ENCODE assay signal across 11 cellular contexts in genomic region chr7:77989981-77990566, GRCh38.
A peak's percentile ranks its signal among the peaks of the same experiment; 100 is the strongest.
DNase-seq lines count a peak whose midpoint lies in the region; FAIRE-seq and TF ChIP-seq lines count a peak whose summit lies in the region.
"Had no signal": no experiment of that assay in that cellular context is flagged by ENCODE, and none has a peak within 500 bp of the region (broad histone marks: within the 10 kb centered on the region; RNA-seq: fewer than 3 reads in every experiment).

No MANE protein-coding gene starts in this region.

- no peak for FAIRE-seq in H1 (lab: Jason Lieb, UNC)

- H3K36me3 ChIP-seq in H1 (ENCODE audit: control insufficient read depth in 2 of 4, insufficient read depth in 4 of 4, low read length in 3 of 4), result no peaks in the 10 kb centered on the region
- H3K36me3 ChIP-seq: ovary had no signal

- no peaks in the 10 kb centered on the region for H3K79me1 ChIP-seq in H1 (ENCODE audit: low read depth, low read length)

- no peaks in the 10 kb centered on the region for H4K20me1 ChIP-seq in H1 (replicated peaks in 1 of 2; ENCODE audit: control insufficient read depth in 1 of 2, insufficient read depth in 2 of 2, low read length in 2 of 2)

- no peaks in the 10 kb centered on the region for H3K9me3 ChIP-seq in H1 (ENCODE audit: insufficient read depth in 2 of 2, low read depth in 1 of 2, low read length in 1 of 2)
- H3K9me3 ChIP-seq: ovary had no signal

- H3K79me2 ChIP-seq in H1 (ENCODE audit: control insufficient read depth in 1 of 2, insufficient read depth in 2 of 2, low read length in 2 of 2), result no peaks in the 10 kb centered on the region

- peak; percentile 44 for DNase-seq in stimulated activated CD4-positive, alpha-beta T cell treated with anti-CD3 and anti-CD28 coated beads, Interleukin-15, amount 100 ng/mL, for 24 hours
- DNase-seq in stimulated activated CD4-positive, alpha-beta T cell treated with anti-CD3 and anti-CD28 coated beads, Interleukin-12 subunit alpha, Interleukin-12 subunit beta, amount 100 ng/mL, for 4 hours, result no peak
- peak; percentile 69 for DNase-seq in NCI-H226
- peak in 1 of 2 experiments; percentile 81 for DNase-seq in H1 (ENCODE audit: low read depth in 1 of 2, low spot score in 2 of 2)
- no peak for DNase-seq in NCI-H2107 (lab: John Stamatoyannopoulos, UW)
- DNase-seq in GM19240 (ENCODE audit: insufficient read length, low spot score), result no peak
- DNase-seq in globus pallidus (ENCODE audit: low spot score), result no peak
- DNase-seq in COLO829 (ENCODE audit: low spot score), result no peak
- DNase-seq: activated T-cell treated with anti-CD3 and anti-CD28 coated beads for 4 hours, NCI-H2081 treated with DMSO at 0.1 percent for 48 hours, ovary had no signal

- H4K91ac ChIP-seq in H1 (replicated peaks; ENCODE audit: insufficient read length, low read length), result peak overlapping the region; percentile 63

- peaks cover 3 to 6% (median 4%) of the 10 kb centered on the region in 4 experiments; a peak in 6 of 7 replicates for H3K4me1 ChIP-seq in H1 (replicated peaks in 1 of 4; ENCODE audit: control insufficient read depth in 3 of 4, insufficient read depth in 4 of 4, low read length in 3 of 4)

- no peaks in the 10 kb centered on the region for H3K23me2 ChIP-seq in H1 (ENCODE audit: low read depth, low read length)

- peak overlapping the region; percentile 77 for H2BK12ac ChIP-seq in H1 (ENCODE audit: low read depth, low read length)

- 65% methylated on average over 6 of the region's 6 CpGs; no CpG with 5 or more reads in 1 of the 2 experiments for WGBS in H1 (ENCODE audit: extremely low coverage in 1 of 2, insufficient coverage in 1 of 2, insufficient read length in 1 of 2, insufficient replicate concordance in 2 of 2, low coverage in 1 of 2, low lambda C conversion rate in 2 of 2, missing lambda C conversion rate in 1 of 2), 2 experiments

- CTCF ChIA-PET in H1 (lab: Charles Lee; ENCODE audit: partially characterized antibody), result interaction anchor here (0.6 to 5.3 kb wide), 34 partner anchors 9 to 1126 kb away, joined by 3 to 39 read pairs (median 4); no protein-coding TSS in a partner anchor

- peak overlapping the region; percentile 64; the same call in 1 of the 2 replicates for H3K18ac ChIP-seq in H1 (ENCODE audit: extremely low read depth, low read length)

- peak overlapping the region; percentile 99 for H2AFZ ChIP-seq in H1 (ENCODE audit: low read length)

- peak overlapping the region; percentile 79; the same call in 1 of the 2 replicates for H2BK5ac ChIP-seq in H1 (ENCODE audit: low read depth, low read length)

- H3K27me3 ChIP-seq in H1 (replicated peaks in 1 of 4; ENCODE audit: control insufficient read depth in 3 of 4, extremely low read depth in 1 of 4, insufficient read depth in 3 of 4, low read length in 3 of 4), result no peaks in the 10 kb centered on the region
- H3K27me3 ChIP-seq: ovary had no signal

- peak; percentile 50 to 63 (median 62) for TF ChIP-seq CTCF in H1 (IDR thresholded peaks at IDR 0.05; ENCODE audit: control extremely low read depth in 1 of 3, insufficient read depth in 1 of 3, low read depth in 1 of 3, low read length in 3 of 3)

- TF ChIP-seq RAD21 in H1 (IDR thresholded peaks at IDR 0.05 in 1 of 2, conservative IDR thresholded peaks at IDR 0.05 in 1 of 2; ENCODE audit: low read depth in 2 of 2, low read length in 2 of 2), result peak; percentile 57 to 60

- no peak overlapping the region for H3K14ac ChIP-seq in H1 (ENCODE audit: insufficient read length)

- H3K56ac ChIP-seq in H1 (replicated peaks; ENCODE audit: insufficient read length, low read depth, low read length), result no peak overlapping the region

- no peak overlapping the region for H3K4me2 ChIP-seq in H1 (ENCODE audit: insufficient read depth in 1 of 2, low read depth in 2 of 2, low read length in 2 of 2)

- H3K4me3 ChIP-seq in H1 (ENCODE audit: extremely low read depth in 1 of 4, insufficient read depth in 2 of 4, low read depth in 3 of 4, low read length in 4 of 4), result no peak overlapping the region
- H3K4me3 ChIP-seq: ovary had no signal

- H2AK5ac ChIP-seq in H1 (ENCODE audit: low read depth, low read length), result no peak overlapping the region

- peak overlapping the region; percentile 84 for H4K5ac ChIP-seq in H1 (ENCODE audit: insufficient read length, low read depth, low read length)

- TF ChIP-seq EP300 in H1 (IDR thresholded peaks at IDR 0.05; ENCODE audit: borderline replicate concordance in 1 of 2, low read depth in 2 of 2, low read length in 2 of 2), result no peak

- no peak overlapping the region for H3K23ac ChIP-seq in H1 (ENCODE audit: insufficient read length)

- POLR2A ChIA-PET in H1 (lab: Charles Lee; ENCODE audit: partially characterized antibody), result interaction anchor here (1.1 kb wide), 1 partner anchor 26 kb away, joined by 3 read pairs; no protein-coding TSS in a partner anchor

- H2BK15ac ChIP-seq in H1 (ENCODE audit: low read length), result no peak overlapping the region

- no peak overlapping the region for H3K4ac ChIP-seq in H1 (replicated peaks; ENCODE audit: insufficient read length, low read depth, low read length)

- H3K9ac ChIP-seq in H1 (replicated peaks in 1 of 4; ENCODE audit: extremely low read depth in 1 of 4, low read depth in 3 of 4, low read length in 3 of 4), result no peak overlapping the region

- H4K8ac ChIP-seq in H1 (ENCODE audit: extremely low read depth, insufficient read depth, low read length), result no peak overlapping the region

- H2BK20ac ChIP-seq in H1 (ENCODE audit: low read length), result 0 out of 2 replicates have a peak overlapping the region, but pooled peaks have one; percentile 51

- H2BK120ac ChIP-seq in H1 (replicated peaks; ENCODE audit: low read depth, low read length), result no peak overlapping the region

- H3K27ac ChIP-seq in H1 (ENCODE audit: low read depth, low read length), result no peak overlapping the region
- H3K27ac ChIP-seq: ovary had no signal

- TF ChIP-seq POLR2A in H1 (IDR thresholded peaks at IDR 0.05; ENCODE audit: control extremely low read depth in 1 of 2, low read depth in 2 of 2, low read length in 2 of 2), result no peak

TF ChIP-seq in H1, 55 proteins besides CTCF, POLR2A, EP300 and RAD21:
- TF ChIP-seq RBBP5 (IDR thresholded peaks at IDR 0.05; ENCODE audit: borderline replicate concordance, low read depth, low read length) (no peak), TEAD4 (IDR thresholded peaks at IDR 0.05; ENCODE audit: low read depth, low read length) (0 out of 2 replicates have a peak, but pooled peaks have one; percentile 20), SIX5 (IDR thresholded peaks at IDR 0.05; ENCODE audit: low read depth, low read length) (no peak), BACH1 (IDR thresholded peaks at IDR 0.05; ENCODE audit: low read length) (peak; percentile 31)

Comparison
In these comparisons a context has a peak if more than half of its experiments do, and no peak if none do; other contexts are left out.
1. DNase-seq: peak in stimulated activated CD4-positive, alpha-beta T cell treated with anti-CD3 and anti-CD28 coated beads, Interleukin-15, amount 100 ng/mL, for 24 hours (single experiment) and NCI-H226 (single experiment); none in stimulated activated CD4-positive, alpha-beta T cell treated with anti-CD3 and anti-CD28 coated beads, Interleukin-12 subunit alpha, Interleukin-12 subunit beta, amount 100 ng/mL, for 4 hours (single experiment), NCI-H2107 (single experiment), GM19240 (single experiment), globus pallidus (single experiment) and COLO829 (single experiment).